Comparison of ENCODE assay signal across 20 cellular contexts in genomic region chr5:177330991-177331837, GRCh38. TPM values are rescaled to one million over a fixed set of nuclear protein-coding genes. Genes with fewer than 3 reads are reported as not detected.
DNase-seq lines count a peak whose midpoint lies in the region; ATAC-seq, FAIRE-seq and TF ChIP-seq lines count a peak whose summit lies in the region.
"Had no signal": no experiment of that assay in that cellular context is flagged by ENCODE, and none has a peak within 500 bp of the region (broad histone marks: within the 10 kb centered on the region; RNA-seq: fewer than 3 reads in every experiment).

No MANE protein-coding gene starts in this region.

- H3K9me3 Mint-ChIP-seq in effector memory CD8-positive, alpha-beta T cell = no peaks in the 10 kb centered on the region

- H4K20me1 ChIP-seq in osteoblast (ENCODE audit: insufficient read depth, low read length) = peaks cover 8% of the 10 kb centered on the region

- H2BK5ac ChIP-seq in trophoblast cell (ENCODE audit: low read depth, low read length, poor library complexity) = no peak overlapping the region

- no peak overlapping the region for H2AK5ac ChIP-seq in trophoblast cell (ENCODE audit: low read length)

- no peak overlapping the region for H4K8ac ChIP-seq in trophoblast cell (ENCODE audit: low read depth, low read length)

- peaks cover 7% of the 10 kb centered on the region for H3K79me1 ChIP-seq in trophoblast cell (ENCODE audit: low read length)

- no peak overlapping the region for H3K23ac ChIP-seq in trophoblast cell (ENCODE audit: low read length)

- peak overlapping the region; percentile 7 to 31 for H3K4me3 Mint-ChIP-seq in effector memory CD8-positive, alpha-beta T cell

- TF ChIP-seq POLR2A in GM12891 (IDR thresholded peaks at IDR 0.05; ENCODE audit: low read depth, low read length) = no peak

- H2BK12ac ChIP-seq in trophoblast cell (ENCODE audit: low read length) = no peak overlapping the region

- no CpG with 5 or more reads among the region's 27 CpGs for WGBS in trophoblast cell (ENCODE audit: extremely low coverage, insufficient coverage, insufficient read length)

- H3K4me1 Mint-ChIP-seq in effector memory CD8-positive, alpha-beta T cell (ENCODE audit: low read depth in 2 of 2) = peaks cover 27 to 36% of the 10 kb centered on the region in 2 donors

- H3K4me2 ChIP-seq in osteoblast (ENCODE audit: insufficient read depth, low read length) (no peak overlapping the region), trophoblast cell (ENCODE audit: low read length) (no peak overlapping the region)

- no peak for DNase-seq in GM12891 (ENCODE audit: insufficient read length, low spot score)
- DNase-seq in KG1 (lab: John Stamatoyannopoulos, UW) = peak; percentile 51
- DNase-seq in effector memory CD8-positive, alpha-beta T cell = no peak
- peak; percentile 60 for DNase-seq in osteoblast (ENCODE audit: insufficient read length, low spot score, missing footprints)
- DNase-seq in trophoblast cell = no peak
- DNase-seq in HAP-1 (ENCODE audit: low spot score in 2 of 2) = no peak
- DNase-seq: activated naive CD4-positive, alpha-beta T cell; gastrocnemius medialis; NCI-H1048; NCI-H2029 treated with DMSO at 0.1 percent for 48 hours; occipital lobe; stomach had no signal

- H3K36me3 Mint-ChIP-seq in effector memory CD8-positive, alpha-beta T cell (ENCODE audit: insufficient read depth) = peaks cover 57% of the 10 kb centered on the region

- H3K14ac ChIP-seq in trophoblast cell (ENCODE audit: low read length) = no peak overlapping the region

- peak; percentile 19 for ATAC-seq in effector memory CD8-positive, alpha-beta T cell (replicated peaks)
- no peak for ATAC-seq in GM18861 (IDR thresholded peaks at IDR 0.05; ENCODE audit: unreplicated experiment)
- ATAC-seq: esophagus mucosa, gastrocnemius medialis, HCT116, mucosa of descending colon, sciatic nerve had no signal

- H2BK120ac ChIP-seq in trophoblast cell (ENCODE audit: insufficient read depth, low read length, poor library complexity) = no peak overlapping the region

- no peaks in the 10 kb centered on the region for H3K9me3 ChIP-seq in osteoblast (ENCODE audit: low read depth, low read length)
- H3K9me3 ChIP-seq in trophoblast cell (ENCODE audit: insufficient read depth, low read depth, low read length) = no peaks in the 10 kb centered on the region
- H3K9me3 ChIP-seq in HAP-1 = no peaks in the 10 kb centered on the region
- H3K9me3 ChIP-seq: gastrocnemius medialis, left ventricle myocardium inferior, mucosa of descending colon, stomach, upper lobe of left lung had no signal

- no peak overlapping the region for H4K12ac ChIP-seq in trophoblast cell (ENCODE audit: low read depth, low read length)

- no peak overlapping the region for H3K9ac ChIP-seq in trophoblast cell (ENCODE audit: low read length)

- H3K4me1 ChIP-seq in osteoblast (ENCODE audit: insufficient read depth, low read length) (peaks cover 14% of the 10 kb centered on the region), trophoblast cell (ENCODE audit: control insufficient read depth in 1 of 2, insufficient read depth in 2 of 2, low read length in 2 of 2) (peaks cover 0 to 4% of the 10 kb centered on the region in 2 experiments), HAP-1 (peaks cover 6% of the 10 kb centered on the region)
- H3K4me1 ChIP-seq: gastrocnemius medialis had no signal

- H3K4me3 ChIP-seq in osteoblast (ENCODE audit: insufficient read depth, low read length) = no peak overlapping the region
- no peak overlapping the region for H3K4me3 ChIP-seq in trophoblast cell (ENCODE audit: low read depth, low read length)
- H3K4me3 ChIP-seq in HAP-1 = no peak overlapping the region
- H3K4me3 ChIP-seq: gastrocnemius medialis, left ventricle myocardium inferior, mucosa of descending colon, stomach, upper lobe of left lung had no signal

- no peak overlapping the region for H3K27ac ChIP-seq in osteoblast (ENCODE audit: low read depth, low read length)
- no peak overlapping the region for H3K27ac ChIP-seq in trophoblast cell (ENCODE audit: low read depth, low read length)
- H3K27ac ChIP-seq: gastrocnemius medialis, left ventricle myocardium inferior, RWPE1, stomach, upper lobe of left lung had no signal

- no peak for FAIRE-seq in GM12891 (lab: Jason Lieb, UNC)

- H4K91ac ChIP-seq in trophoblast cell (ENCODE audit: low read depth, low read length) = no peak overlapping the region

- no peaks in the 10 kb centered on the region for H3K27me3 Mint-ChIP-seq in effector memory CD8-positive, alpha-beta T cell

- no peak overlapping the region for H3K18ac ChIP-seq in trophoblast cell (ENCODE audit: low read length)

- H2AFZ ChIP-seq in osteoblast (ENCODE audit: low read length) (no peak overlapping the region), trophoblast cell (ENCODE audit: insufficient read depth, low read length, poor library complexity) (no peak overlapping the region)

- in situ Hi-C loops in HAP-1 (cut with MboI; ENCODE audit: low sequenced_read_pairs) = no loop called here

- peaks cover 5% of the 10 kb centered on the region for H3K79me2 ChIP-seq in osteoblast (ENCODE audit: insufficient read depth, low read length)
- H3K79me2 ChIP-seq in trophoblast cell (ENCODE audit: control insufficient read depth, insufficient read depth, low read length, poor library complexity) = no peaks in the 10 kb centered on the region

- H3K27me3 ChIP-seq in osteoblast (ENCODE audit: insufficient read depth, low read length) (no peaks in the 10 kb centered on the region), trophoblast cell (ENCODE audit: insufficient read depth, low read length) (no peaks in the 10 kb centered on the region), HAP-1 (ENCODE audit: low read depth) (no peaks in the 10 kb centered on the region)
- H3K27me3 ChIP-seq: gastrocnemius medialis, stomach, upper lobe of left lung had no signal

- H3K36me3 ChIP-seq in osteoblast (ENCODE audit: insufficient read depth, low read length) (peaks cover 42% of the 10 kb centered on the region), trophoblast cell (ENCODE audit: control insufficient read depth in 1 of 2, insufficient read depth in 2 of 2, low read length in 2 of 2) (peaks cover 61 to 68% of the 10 kb centered on the region in 2 experiments), HAP-1 (replicated peaks) (peaks cover 33% of the 10 kb centered on the region)

- TF ChIP-seq CTCF in osteoblast (IDR thresholded peaks at IDR 0.05; ENCODE audit: extremely low read depth, low read depth, low read length) = no peak

- no peak overlapping the region for H3K4ac ChIP-seq in trophoblast cell (ENCODE audit: low read depth, low read length)

- peak overlapping the region; percentile 73 to 90 for H3K27ac Mint-ChIP-seq in effector memory CD8-positive, alpha-beta T cell

TF ChIP-seq in GM12891, 5 proteins besides CTCF, POLR2A, EP300 and RAD21:
- TF ChIP-seq POLR2AphosphoS5 (IDR thresholded peaks at IDR 0.05; ENCODE audit: low read depth, low read length) (0 out of 2 replicates have a peak, but pooled peaks have one; percentile 2), POU2F2 (IDR thresholded peaks at IDR 0.05; ENCODE audit: low read depth, low read length) (no peak)

RNA-seq across cellular contexts. Expression of gene MXD3, which starts 19.5 kb away (rescaled TPM):
- 11.9 TPM for polyA plus RNA-seq in GM12891 (2012; ENCODE audit: low read depth, missing spikeins)
- total RNA-seq in osteoblast = 2.7 and 3.3 TPM in 2 replicates
- 8.7 and 9.4 TPM in 2 replicates for polyA plus RNA-seq in trophoblast cell (2013)

RNA-seq across cellular contexts. Expression of gene LMAN2, which starts 20.3 kb away (rescaled TPM):
- polyA plus RNA-seq in GM12891 (2012; ENCODE audit: low read depth, missing spikeins) = 139 TPM
- total RNA-seq in osteoblast = 295 and 356 TPM in 2 replicates
- 339 and 340 TPM in 2 replicates for polyA plus RNA-seq in trophoblast cell (2013)

RNA-seq across cellular contexts. Expression of gene RGS14, which starts 26.5 kb away (rescaled TPM):
- polyA plus RNA-seq in GM12891 (2012; ENCODE audit: low read depth, missing spikeins) = 43.2 TPM
- total RNA-seq in osteoblast = 7.4 and 9.4 TPM in 2 replicates
- polyA plus RNA-seq in trophoblast cell (2013) = 9.9 and 10.1 TPM in 2 replicates

RNA-seq across cellular contexts. Expression of gene PRELID1, which starts 27.6 kb away (rescaled TPM):
- 175 TPM for polyA plus RNA-seq in GM12891 (2012; ENCODE audit: low read depth, missing spikeins)
- 69.5 and 82.2 TPM in 2 replicates for total RNA-seq in osteoblast
- polyA plus RNA-seq in trophoblast cell (2013) = 213 and 221 TPM in 2 replicates

RNA-seq across cellular contexts. Expression of gene RAB24, which starts 27.7 kb away (rescaled TPM):
- 28.4 TPM for polyA plus RNA-seq in GM12891 (2012; ENCODE audit: low read depth, missing spikeins)
- 21.5 and 22.8 TPM in 2 replicates for total RNA-seq in osteoblast
- polyA plus RNA-seq in trophoblast cell (2013) = 30.0 and 32.2 TPM in 2 replicates

Comparison
In these comparisons a context has a peak if more than half of its experiments do, and no peak if none do; other contexts are left out.
1. DNase-seq: peak in KG1 (single experiment) and osteoblast (single experiment); none in GM12891 (single experiment), effector memory CD8-positive, alpha-beta T cell (0 of 3), trophoblast cell (0 of 2) and HAP-1 (0 of 2).